14 cellular contexts compared by ENCODE assay signal in the genomic region with DNA sequence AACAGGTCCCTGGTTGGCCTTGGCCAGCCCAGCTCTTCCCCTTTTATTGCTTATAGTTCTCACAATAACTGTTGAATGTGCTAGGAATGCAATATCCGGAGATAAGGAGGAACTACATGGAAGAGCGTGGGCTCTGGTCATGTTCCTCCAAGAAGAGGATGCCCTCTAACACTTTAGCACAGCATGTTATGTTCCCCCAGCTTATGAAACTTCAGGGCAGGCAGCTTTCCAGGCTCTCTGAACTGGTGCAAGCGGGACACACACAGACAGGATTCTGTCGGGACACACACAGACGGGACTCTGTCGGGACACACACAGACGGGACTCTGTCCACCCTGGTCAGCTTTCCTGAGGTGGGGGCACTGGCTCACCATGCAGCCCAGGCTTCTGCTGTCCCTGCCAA.
DNase-seq lines count a peak whose midpoint lies in the region; ATAC-seq and TF ChIP-seq lines count a peak whose summit lies in the region.
"Had no signal": no experiment of that assay in that cellular context is flagged by ENCODE, and none has a peak within 500 bp of the region (broad histone marks: within the 10 kb centered on the region; RNA-seq: fewer than 3 reads in every experiment).

No MANE protein-coding gene starts in this region.

- peak overlapping the region; percentile 23 to 32 (median 24) for H3K4me3 ChIP-seq in breast epithelium
- no peak overlapping the region for H3K4me3 ChIP-seq in heart left ventricle
- no peak overlapping the region for H3K4me3 ChIP-seq in neuronal stem cell (ENCODE audit: low read length in 2 of 2)
- no peak overlapping the region for H3K4me3 ChIP-seq in aorta (ENCODE audit: low read length in 2 of 2)

- H2BK15ac ChIP-seq in neuronal stem cell (ENCODE audit: low read length) = no peak overlapping the region

- no peak overlapping the region for H3K4me2 ChIP-seq in neuronal stem cell (ENCODE audit: insufficient read depth, low read length, poor library complexity, severe bottlenecking)

- H2AK5ac ChIP-seq in neuronal stem cell (ENCODE audit: low read depth, low read length) = no peak overlapping the region

- no peak overlapping the region for H3K23ac ChIP-seq in neuronal stem cell (ENCODE audit: low read depth, low read length, poor library complexity)

- H2BK5ac ChIP-seq in neuronal stem cell (ENCODE audit: low read length) = no peak overlapping the region

- H3K36me3 Mint-ChIP-seq in MCF 10A (ENCODE audit: insufficient read depth, unreplicated experiment) = no peaks in the 10 kb centered on the region
- H3K36me3 Mint-ChIP-seq: naive B cell had no signal

- WGBS in heart left ventricle, 4 donors = 43 to 77% (median 59%) methylated on average over 6 to 7 of the region's 7 CpGs
- WGBS in neuronal stem cell (ENCODE audit: extremely low coverage in 2 of 2, insufficient read length in 2 of 2, insufficient replicate concordance in 1 of 2), 2 donors = no CpG with 5 or more reads among the region's 7 CpGs
- 13 to 15% methylated on average over 7 of the region's 7 CpGs for WGBS in aorta, 2 donors

- H3K27ac Mint-ChIP-seq in MCF 10A (ENCODE audit: low read depth, unreplicated experiment) = no peak overlapping the region

- H3K27ac ChIP-seq in breast epithelium = peak overlapping the region in 1 of 2 donors; percentile 29
- peak overlapping the region in 2 of 12 donors; percentile 21 to 73 for H3K27ac ChIP-seq in heart left ventricle
- H3K27ac ChIP-seq in neuronal stem cell (replicated peaks; ENCODE audit: low read length) = no peak overlapping the region
- peak overlapping the region in 1 of 2 donors; percentile 14 for H3K27ac ChIP-seq in aorta (ENCODE audit: low read depth in 1 of 2, low read length in 2 of 2)

- no peaks in the 10 kb centered on the region for H3K27me3 Mint-ChIP-seq in MCF 10A (ENCODE audit: insufficient read depth, unreplicated experiment)
- H3K27me3 Mint-ChIP-seq: naive B cell had no signal

- H3K4me1 ChIP-seq in breast epithelium (no peaks in the 10 kb centered on the region), heart left ventricle (peaks cover 0 to 36% (median 5%) of the 10 kb centered on the region in 12 donors), neuronal stem cell (ENCODE audit: control insufficient read depth in 2 of 2, insufficient read depth in 1 of 2, low read depth in 1 of 2, low read length in 2 of 2) (no peaks in the 10 kb centered on the region), aorta (ENCODE audit: control insufficient read depth in 1 of 2, insufficient read depth in 2 of 2, low read length in 2 of 2) (no peaks in the 10 kb centered on the region)

- TF ChIP-seq CTCF in breast epithelium (IDR thresholded peaks at IDR 0.05) (no peak), MCF 10A (IDR thresholded peaks at IDR 0.05; ENCODE audit: unreplicated experiment) (no peak), heart left ventricle (IDR thresholded peaks at IDR 0.05) (no peak)

- H3K4me1 Mint-ChIP-seq in MCF 10A (ENCODE audit: insufficient read depth, unreplicated experiment) = peaks cover 6% of the 10 kb centered on the region
- H3K4me1 Mint-ChIP-seq: central memory CD8-positive, alpha-beta T cell had no signal

- TF ChIP-seq POLR2A in breast epithelium (IDR thresholded peaks at IDR 0.05) (no peak), heart left ventricle (IDR thresholded peaks at IDR 0.05) (no peak), erythroblast (IDR thresholded peaks at IDR 0.05; ENCODE audit: low read length) (no peak)

- H3K4me3 Mint-ChIP-seq in MCF 10A (ENCODE audit: unreplicated experiment) = no peak overlapping the region
- H3K4me3 Mint-ChIP-seq: central memory CD8-positive, alpha-beta T cell had no signal

- H3K27me3 ChIP-seq in breast epithelium (no peaks in the 10 kb centered on the region), heart left ventricle (no peaks in the 10 kb centered on the region), neuronal stem cell (ENCODE audit: control insufficient read depth in 3 of 3, insufficient read depth in 3 of 3, low read depth in 1 of 3, low read length in 3 of 3) (no peaks in the 10 kb centered on the region), aorta (ENCODE audit: control insufficient read depth in 1 of 2, insufficient read depth in 2 of 2, low read length in 1 of 2) (no peaks in the 10 kb centered on the region)

- no peaks in the 10 kb centered on the region for H3K36me3 ChIP-seq in breast epithelium
- peaks cover 0 to 8% (median 0%) of the 10 kb centered on the region in 9 donors for H3K36me3 ChIP-seq in heart left ventricle
- no peaks in the 10 kb centered on the region for H3K36me3 ChIP-seq in neuronal stem cell (replicated peaks in 1 of 2; ENCODE audit: control insufficient read depth in 2 of 2, insufficient read depth in 2 of 2, low read length in 2 of 2)
- H3K36me3 ChIP-seq in aorta (ENCODE audit: control insufficient read depth in 1 of 2, insufficient read depth in 2 of 2, low read length in 1 of 2) = no peaks in the 10 kb centered on the region

- no TSS peak for BruUV-seq in MCF 10A (replicated peaks; lab: Mats Ljungman, UMichigan)

- H4K91ac ChIP-seq in neuronal stem cell (ENCODE audit: low read depth, low read length, poor library complexity) = no peak overlapping the region

- H2AFZ ChIP-seq in neuronal stem cell (ENCODE audit: low read length) = no peak overlapping the region

- ATAC-seq in heart left ventricle (peak; percentile 73 to 89 (median 80)), aorta (ENCODE audit: low FRiP score) (peak; percentile 50), GM19023 (IDR thresholded peaks at IDR 0.05; ENCODE audit: unreplicated experiment) (no peak)

- DNase-seq in breast epithelium (ENCODE audit: low spot score in 2 of 2) = peak in 1 of 2 donors; percentile 28
- no peak for DNase-seq in MCF 10A (ENCODE audit: unreplicated experiment)
- DNase-seq in heart left ventricle = peak in 2 of 5 donors; percentile 35 to 46
- DNase-seq in neuronal stem cell (ENCODE audit: low spot score) = no peak
- DNase-seq in aorta = no peak
- DNase-seq in erythroblast (lab: John Stamatoyannopoulos, UW) = no peak
- DNase-seq in NCI-H82 (lab: John Stamatoyannopoulos, UW) = no peak
- DNase-seq: activated CD8-positive, alpha-beta memory T cell treated with anti-CD3 and anti-CD28 coated beads for 24 hours; activated naive CD4-positive, alpha-beta T cell treated with Interleukin-2 at 50 U/mL for 16 hours; naive B cell; NCI-H1417 treated with DMSO at 0.1 percent for 48 hours; NCI-H526 treated with DMSO at 0.1 percent for 48 hours had no signal

- no peak overlapping the region for H4K8ac ChIP-seq in neuronal stem cell (ENCODE audit: low read depth, low read length)

- no peak overlapping the region for H2BK12ac ChIP-seq in neuronal stem cell (ENCODE audit: low read length)

- peak overlapping the region; percentile 14 for H3K14ac ChIP-seq in neuronal stem cell (ENCODE audit: low read length)

- H3K18ac ChIP-seq in neuronal stem cell (ENCODE audit: low read length) = no peak overlapping the region

- H2BK120ac ChIP-seq in neuronal stem cell (ENCODE audit: low read depth, low read length) = no peak overlapping the region

- H3K9ac ChIP-seq in neuronal stem cell (ENCODE audit: low read depth, low read length, poor library complexity) = no peak overlapping the region

- intact Hi-C loops in breast epithelium (cut with DNase I; ENCODE audit: low total_unique reads) (no loop called here), MCF 10A (cut with micrococcal nuclease) (no loop called here), heart left ventricle (cut with DNase I) (loop anchor here in 1 of 10 donors (1.0 kb wide), 1 partner anchor 25 kb away; no protein-coding TSS in a partner anchor), aorta (cut with DNase I) (no loop called here)

- H3K4ac ChIP-seq in neuronal stem cell (ENCODE audit: low read length) = no peak overlapping the region

- H3K9me3 ChIP-seq in breast epithelium = no peaks in the 10 kb centered on the region
- no peaks in the 10 kb centered on the region for H3K9me3 ChIP-seq in heart left ventricle
- no peaks in the 10 kb centered on the region for H3K9me3 ChIP-seq in neuronal stem cell (replicated peaks in 1 of 2; ENCODE audit: control insufficient read depth in 2 of 2, insufficient read depth in 1 of 2, low read depth in 1 of 2, low read length in 2 of 2)
- H3K9me3 ChIP-seq in aorta (ENCODE audit: control insufficient read depth, low read length) = no peaks in the 10 kb centered on the region

- H3K9me3 Mint-ChIP-seq in MCF 10A (ENCODE audit: unreplicated experiment) = no peaks in the 10 kb centered on the region
- H3K9me3 Mint-ChIP-seq: central memory CD8-positive, alpha-beta T cell; naive B cell had no signal

- no peaks in the 10 kb centered on the region for H3K79me1 ChIP-seq in neuronal stem cell (ENCODE audit: low read depth, low read length)

- CTCF ChIA-PET in MCF 10A (lab: Yijun Ruan, JAX) = interaction anchor here (0.7 to 1.6 kb wide), 3 partner anchors 10 to 541 kb away, joined by 3 to 10 read pairs (median 4); no protein-coding TSS in a partner anchor

- POLR2A ChIA-PET in MCF 10A (lab: Yijun Ruan, JAX) = no interaction called here

Comparison
In these comparisons a context has a peak if more than half of its experiments do, and no peak if none do; other contexts are left out.
1. H3K4me3 ChIP-seq: peak in breast epithelium (3 of 3); none in heart left ventricle (0 of 12), neuronal stem cell (0 of 2) and aorta (0 of 2).